15 cellular contexts compared by ENCODE assay signal in the genomic region with DNA sequence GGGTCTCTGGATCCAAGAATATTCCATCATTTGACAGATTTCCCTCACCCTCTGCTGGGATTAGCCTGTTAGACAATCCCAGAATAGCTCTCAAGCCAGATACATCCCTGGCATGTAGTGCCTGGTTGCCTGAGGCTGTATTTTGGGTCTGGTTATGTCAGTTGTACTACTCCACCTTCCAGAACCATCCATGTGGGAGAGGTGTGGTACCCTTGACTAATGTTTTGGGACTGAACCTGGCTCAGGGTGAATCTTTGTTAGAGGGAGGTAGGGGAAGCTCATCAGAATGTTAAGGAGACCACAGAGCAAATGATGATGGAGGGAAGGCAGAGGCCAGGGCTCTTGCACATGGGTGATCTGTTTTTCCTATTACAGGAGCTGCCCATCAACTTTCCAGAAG. TPM values are rescaled to one million over a fixed set of nuclear protein-coding genes. Genes with fewer than 3 reads are reported as not detected.
DNase-seq lines count a peak whose midpoint lies in the region; ATAC-seq, FAIRE-seq and TF ChIP-seq lines count a peak whose summit lies in the region.
"Had no signal": no experiment of that assay in that cellular context is flagged by ENCODE, and none has a peak within 500 bp of the region (broad histone marks: within the 10 kb centered on the region; RNA-seq: fewer than 3 reads in every experiment).

No MANE protein-coding gene starts in this region.

- peak overlapping the region in 6 of 12 donors; percentile 25 to 50 (median 31) for H3K4me3 ChIP-seq in heart left ventricle
- H3K4me3 ChIP-seq in esophagus (ENCODE audit: low read depth in 1 of 2, low read length in 2 of 2): no peak overlapping the region
- H3K4me3 ChIP-seq in pancreas: no peak overlapping the region
- H3K4me3 ChIP-seq in uterus: no peak overlapping the region

- no peaks in the 10 kb centered on the region for H3K27me3 ChIP-seq in heart left ventricle
- no peaks in the 10 kb centered on the region for H3K27me3 ChIP-seq in esophagus (ENCODE audit: control insufficient read depth in 1 of 2, insufficient read depth in 2 of 2, low read length in 2 of 2)
- H3K27me3 ChIP-seq in pancreas: no peaks in the 10 kb centered on the region
- H3K27me3 ChIP-seq in uterus: no peaks in the 10 kb centered on the region

- H3K36me3 ChIP-seq in heart left ventricle (no peaks in the 10 kb centered on the region), esophagus (ENCODE audit: control insufficient read depth in 2 of 2, insufficient read depth in 2 of 2, low read length in 1 of 2) (no peaks in the 10 kb centered on the region), pancreas (no peaks in the 10 kb centered on the region), uterus (no peaks in the 10 kb centered on the region)

- FAIRE-seq in pancreas (lab: Jason Lieb, UNC): no peak
- FAIRE-seq: endometrium, keratinocyte, small intestine had no signal

- no peak for ATAC-seq in heart left ventricle
- ATAC-seq in Right ventricle myocardium superior (ENCODE audit: poor library complexity): no peak
- ATAC-seq in pancreas: no peak
- ATAC-seq: activated CD4-positive, alpha-beta T cell treated with anti-CD3 and anti-CD28 coated beads for 36 hours had no signal

- H3K9me3 ChIP-seq in heart left ventricle: no peaks in the 10 kb centered on the region
- H3K9me3 ChIP-seq in esophagus (ENCODE audit: control insufficient read depth in 2 of 2, insufficient read depth in 1 of 2, low read depth in 1 of 2, low read length in 1 of 2): no peaks in the 10 kb centered on the region
- no peaks in the 10 kb centered on the region for H3K9me3 ChIP-seq in pancreas
- H3K9me3 ChIP-seq in uterus: no peaks in the 10 kb centered on the region

- TF ChIP-seq POLR2A in heart left ventricle (IDR thresholded peaks at IDR 0.05) (no peak), uterus (IDR thresholded peaks at IDR 0.05) (no peak)

- intact Hi-C loops in heart left ventricle (cut with DNase I): loop anchor here in 2 of 10 donors (5.0 to 10.0 kb wide), 2 partner anchors 47 to 161 kb away; a partner anchor contains a TSS
- intact Hi-C loops in Right ventricle myocardium superior (cut with DNase I): no loop called here
- intact Hi-C loops in pancreas (cut with DNase I): loop anchor here in 1 of 3 donors (5.0 kb wide), 1 partner anchor 42 kb away; no protein-coding TSS in a partner anchor
- intact Hi-C loops in uterus (cut with DNase I; ENCODE audit: low total_unique reads): no loop called here

- DNase-seq in heart left ventricle (peak in 1 of 5 donors; percentile 15), Right ventricle myocardium superior (no peak), pancreas (no peak), uterus (no peak), NCI-H524 treated with DMSO at 0.1 percent for 48 hours (lab: John Stamatoyannopoulos, UW) (no peak)
- DNase-seq in stimulated activated naive CD4-positive, alpha-beta T cell treated with Interleukin-2 at 50 U/mL for 16 hours (lab: John Stamatoyannopoulos, UW): no peak
- DNase-seq in activated naive CD4-positive, alpha-beta T cell (lab: John Stamatoyannopoulos, UW): no peak
- DNase-seq: activated CD4-positive, alpha-beta T cell treated with anti-CD3 and anti-CD28 coated beads for 36 hours; H7; MV-4-11; small intestine had no signal

- H3K4me1 ChIP-seq in heart left ventricle (peaks cover 0 to 60% (median 37%) of the 10 kb centered on the region in 12 donors), esophagus (ENCODE audit: control insufficient read depth in 2 of 2, insufficient read depth in 2 of 2, low read length in 1 of 2) (peaks cover 0 to 7% of the 10 kb centered on the region in 2 donors), pancreas (peaks cover 24 to 45% (median 37%) of the 10 kb centered on the region in 3 donors), uterus (peaks cover 0 to 4% of the 10 kb centered on the region in 2 donors)

- TF ChIP-seq CTCF in heart left ventricle (IDR thresholded peaks at IDR 0.05) (no peak), pancreas (IDR thresholded peaks at IDR 0.05) (no peak), uterus (IDR thresholded peaks at IDR 0.05) (no peak)

- peak overlapping the region; percentile 74 to 98 (median 91) for H3K27ac ChIP-seq in heart left ventricle
- H3K27ac ChIP-seq in esophagus (ENCODE audit: low read depth in 2 of 2, low read length in 1 of 2): peak overlapping the region; percentile 75 to 76
- peak overlapping the region; percentile 25 to 66 (median 41) for H3K27ac ChIP-seq in pancreas
- H3K27ac ChIP-seq in uterus: peak overlapping the region; percentile 87 to 94

RNA-seq across cellular contexts. Expression of a gene that starts 5.2 kb away (rescaled TPM):
- total RNA-seq in heart left ventricle (1 to 10 TPM in 8 of 9 donors, under 1 TPM in 1; 0.79 to 8.3 (median 2.0) TPM), Right ventricle myocardium superior (1.7 TPM), pancreas (10 to 100 TPM in 4 of 6 donors, 1 to 10 TPM in 2; 9.3 to 18.5 (median 11.7) TPM), uterus (1 to 10 TPM in 2 of 4 donors, not detected in 2; 1.6 to 2.4 TPM)
- polyA plus RNA-seq in heart left ventricle (1 to 10 TPM; 2.3 to 2.9 TPM), esophagus (1 to 10 TPM; 6.5 to 6.6 TPM), pancreas (10 to 100 TPM; 19.4 to 23.3 TPM)
- total RNA-seq: activated CD4-positive, alpha-beta T cell treated with anti-CD3 and anti-CD28 coated beads for 36 hours; SK-MEL-5 had no signal

RNA-seq across cellular contexts. Expression of a gene that starts 11.4 kb away (rescaled TPM):
- total RNA-seq in heart left ventricle (10 to 100 TPM in 7 of 9 donors, 1 to 10 TPM in 2; 5.5 to 66.7 (median 20.9) TPM), Right ventricle myocardium superior (42.4 TPM), pancreas (under 1 TPM in 5 of 6 donors, not detected in 1; 0.32 to 0.86 (median 0.61) TPM), uterus (1 to 10 TPM in 1 of 4 donors, under 1 TPM in 1, not detected in 2; 0.21 to 5.2 TPM)
- polyA plus RNA-seq in heart left ventricle (10 to 100 TPM; 59.8 to 67.9 TPM), esophagus (1 to 10 TPM; 1.8 to 2.0 TPM), pancreas (1 to 10 TPM in 1 of 2 donors, under 1 TPM in 1; 0.85 to 1.5 TPM)
- total RNA-seq: activated CD4-positive, alpha-beta T cell treated with anti-CD3 and anti-CD28 coated beads for 36 hours; H7; SK-MEL-5 had no signal

RNA-seq across cellular contexts. Expression of a gene that starts 12.4 kb away (rescaled TPM):
- total RNA-seq in heart left ventricle (over 10,000 TPM in 2 of 9 donors, 1,000 to 10,000 TPM in 7; 4,504 to 20,720 (median 7,991) TPM), Right ventricle myocardium superior (6,403 TPM), pancreas (10 to 100 TPM in 4 of 6 donors, 1 to 10 TPM in 2; 7.2 to 66.6 (median 16.3) TPM), uterus (100 to 1,000 TPM in 1 of 4 donors, 10 to 100 TPM in 3; 19.9 to 179 (median 56.5) TPM)
- polyA plus RNA-seq in heart left ventricle (over 10,000 TPM; 11,485 to 15,236 TPM), esophagus (100 to 1,000 TPM in 1 of 2 donors, 10 to 100 TPM in 1; 89.6 to 173 TPM), pancreas (10 to 100 TPM; 36.1 to 81.8 TPM)
- total RNA-seq: activated CD4-positive, alpha-beta T cell treated with anti-CD3 and anti-CD28 coated beads for 36 hours had no signal

RNA-seq across cellular contexts. Expression of a gene that starts 13.2 kb away (rescaled TPM):
- 10 to 100 TPM; 15.0 to 34.9 (median 20.5) TPM for total RNA-seq in heart left ventricle
- polyA plus RNA-seq in heart left ventricle: 10 to 100 TPM in 1 of 2 donors, 1 to 10 TPM in 1; 3.9 to 10.6 TPM
- 19.3 TPM for total RNA-seq in Right ventricle myocardium superior
- 1 to 10 TPM; 1.9 to 4.2 TPM for polyA plus RNA-seq in esophagus
- 10 to 100 TPM in 1 of 6 donors, 1 to 10 TPM in 5; 3.8 to 11.3 (median 5.9) TPM for total RNA-seq in pancreas
- polyA plus RNA-seq in pancreas: 1 to 10 TPM; 3.1 to 4.2 TPM
- 10 to 100 TPM; 38.7 to 63.0 (median 51.4) TPM for total RNA-seq in uterus

RNA-seq across cellular contexts. Expression of a gene that starts 44.6 kb away (rescaled TPM):
- 10 to 100 TPM; 11.9 to 38.7 (median 31.8) TPM for total RNA-seq in heart left ventricle
- 10 to 100 TPM; 12.9 to 39.5 TPM for polyA plus RNA-seq in heart left ventricle
- 32.4 TPM for total RNA-seq in Right ventricle myocardium superior
- polyA plus RNA-seq in esophagus: 10 to 100 TPM; 29.5 to 33.4 TPM
- total RNA-seq in pancreas: 10 to 100 TPM; 14.3 to 24.9 (median 16.0) TPM
- 10 to 100 TPM; 25.0 to 26.9 TPM for polyA plus RNA-seq in pancreas
- total RNA-seq in uterus: 10 to 100 TPM in 1 of 4 donors, 1 to 10 TPM in 2, under 1 TPM in 1; 0.29 to 22.8 (median 4.2) TPM

Comparison
In these comparisons a context has a peak if more than half of its experiments do, and no peak if none do; other contexts are left out.
1. H3K27ac ChIP-seq: peak in every context shown above with its lines; median percentile 91 in heart left ventricle; 90 in uterus; 76 in esophagus; 41 in pancreas.
2. RNA of a gene that starts 12.4 kb away (total RNA-seq): 4,504 to 20,720 TPM in heart left ventricle and 6,403 TPM in Right ventricle myocardium superior (single experiment); 19.9 to 179 TPM in uterus and 7.2 to 66.6 TPM in pancreas; every median in the first group is over 10 times any median in the second.